Comparison of ENCODE assay signal across 14 cellular contexts in genomic region chr6:24600903-24601302, GRCh38. TPM values are rescaled to one million over a fixed set of nuclear protein-coding genes. Genes with fewer than 3 reads are reported as not detected.
DNase-seq lines count a peak whose midpoint lies in the region; ATAC-seq and TF ChIP-seq lines count a peak whose summit lies in the region.
"Had no signal": no experiment of that assay in that cellular context is flagged by ENCODE, and none has a peak within 500 bp of the region (broad histone marks: within the 10 kb centered on the region; RNA-seq: fewer than 3 reads in every experiment).

No MANE protein-coding gene starts in this region.

- TF ChIP-seq POLR2A in body of pancreas (IDR thresholded peaks at IDR 0.05), result no peak

- POLR2A ChIA-PET in MCF 10A (lab: Yijun Ruan, JAX), result interaction anchor here (0.6 kb wide), 1 partner anchor 64 kb away, joined by 3 read pairs; no protein-coding TSS in a partner anchor
- POLR2A ChIA-PET in WTC11 (lab: Charles Lee), result no interaction called here

- dilution Hi-C loops in mammary epithelial cell (cut with HindIII; ENCODE audit: low sequenced_read_pairs), result no loop called here

- H3K4me3 ChIP-seq in mammary epithelial cell (replicated peaks in 1 of 3; ENCODE audit: insufficient read depth in 1 of 3, low read depth in 2 of 3, low read length in 3 of 3) (no peak overlapping the region), body of pancreas (no peak overlapping the region)

- no peak for DNase-seq in MCF 10A (ENCODE audit: unreplicated experiment)
- DNase-seq in mammary epithelial cell, result no peak
- no peak for DNase-seq in HFFc6
- DNase-seq in WTC11 (ENCODE audit: low spot score), result peak; percentile 56
- no peak for DNase-seq in type B pancreatic cell (ENCODE audit: extremely low spot score, unreplicated experiment)
- DNase-seq in NCI-H1417 (lab: John Stamatoyannopoulos, UW), result no peak
- no peak for DNase-seq in body of pancreas
- no peak for DNase-seq in stimulated activated naive B cell treated with anti-CD40 and anti-IgM and Interleukin-4, amounts not matched to agents 10 μg/mL and 1 μg/mL and 100 μg/mL, for 72 hours
- DNase-seq: activated CD8-positive, alpha-beta memory T cell treated with anti-CD3 and anti-CD28 coated beads for 24 hours; NCI-H1092; NCI-H510A; T-helper 9 cell had no signal

- in situ Hi-C loops in mammary epithelial cell (cut with MboI; ENCODE audit: low sequenced_read_pairs in 2 of 2), result no loop called here

- H3K9me3 ChIP-seq in mammary epithelial cell (replicated peaks; ENCODE audit: insufficient read depth, low read length) (no peaks in the 10 kb centered on the region), body of pancreas (no peaks in the 10 kb centered on the region)

- H3K4me1 ChIP-seq in mammary epithelial cell (ENCODE audit: insufficient read depth, low read length) (no peaks in the 10 kb centered on the region), body of pancreas (no peaks in the 10 kb centered on the region)

- no peak overlapping the region for H2AFZ ChIP-seq in mammary epithelial cell (ENCODE audit: low read depth, low read length)

- H3K27ac Mint-ChIP-seq in MCF 10A (ENCODE audit: low read depth, unreplicated experiment) (no peak overlapping the region), HFFc6 (no peak overlapping the region), WTC11 (no peak overlapping the region), type B pancreatic cell (no peak overlapping the region)
- H3K27ac Mint-ChIP-seq in stimulated activated naive B cell treated with anti-CD40 and anti-IgM and Interleukin-4, amounts not matched to agents 10 μg/mL and 1 μg/mL and 100 μg/mL, for 72 hours, result no peak overlapping the region

- H3K4me3 Mint-ChIP-seq in MCF 10A (ENCODE audit: unreplicated experiment) (no peak overlapping the region), HFFc6 (no peak overlapping the region), WTC11 (no peak overlapping the region), type B pancreatic cell (no peak overlapping the region)
- H3K4me3 Mint-ChIP-seq in stimulated activated naive B cell treated with anti-CD40 and anti-IgM and Interleukin-4, amounts not matched to agents 10 μg/mL and 1 μg/mL and 100 μg/mL, for 72 hours, result no peak overlapping the region

- H3K36me3 ChIP-seq in mammary epithelial cell (ENCODE audit: insufficient read depth, low read length) (no peaks in the 10 kb centered on the region), body of pancreas (replicated peaks in 1 of 2; ENCODE audit: insufficient read depth in 1 of 2, low read depth in 2 of 2) (no peaks in the 10 kb centered on the region)

- no peaks in the 10 kb centered on the region for H3K27me3 ChIP-seq in mammary epithelial cell (ENCODE audit: insufficient read depth, low read length)
- H3K27me3 ChIP-seq in body of pancreas, result no peaks in the 10 kb centered on the region

- no TSS peak for BruUV-seq in MCF 10A (replicated peaks; lab: Mats Ljungman, UMichigan)
- BruUV-seq in mammary epithelial cell (replicated peaks; lab: Mats Ljungman, UMichigan), result no TSS peak

- H3K79me2 ChIP-seq in mammary epithelial cell (ENCODE audit: insufficient read depth, low read length), result no peaks in the 10 kb centered on the region

- no peaks in the 10 kb centered on the region for H3K4me1 Mint-ChIP-seq in MCF 10A (ENCODE audit: insufficient read depth, unreplicated experiment)
- H3K4me1 Mint-ChIP-seq in HFFc6 (ENCODE audit: low read depth), result no peaks in the 10 kb centered on the region
- H3K4me1 Mint-ChIP-seq in WTC11, result no peaks in the 10 kb centered on the region
- H3K4me1 Mint-ChIP-seq in type B pancreatic cell (ENCODE audit: unreplicated experiment), result no peaks in the 10 kb centered on the region
- no peaks in the 10 kb centered on the region for H3K4me1 Mint-ChIP-seq in stimulated activated naive B cell treated with anti-CD40 and anti-IgM and Interleukin-4, amounts not matched to agents 10 μg/mL and 1 μg/mL and 100 μg/mL, for 72 hours

- 47% methylated on average over 4 of the region's 4 CpGs for WGBS in mammary epithelial cell (ENCODE audit: low coverage, missing lambda C conversion rate)
- 55% methylated on average over 4 of the region's 4 CpGs for WGBS in body of pancreas, 2 donors

- intact Hi-C loops in MCF 10A (cut with micrococcal nuclease), result no loop called here
- intact Hi-C loops in mammary epithelial cell (cut with micrococcal nuclease), result no loop called here
- intact Hi-C loops in body of pancreas (cut with DNase I), result no loop called here

- no peaks in the 10 kb centered on the region for H3K36me3 Mint-ChIP-seq in MCF 10A (ENCODE audit: insufficient read depth, unreplicated experiment)
- no peaks in the 10 kb centered on the region for H3K36me3 Mint-ChIP-seq in HFFc6 (ENCODE audit: low read depth)
- H3K36me3 Mint-ChIP-seq in WTC11, result no peaks in the 10 kb centered on the region
- H3K36me3 Mint-ChIP-seq in type B pancreatic cell, result no peaks in the 10 kb centered on the region
- H3K36me3 Mint-ChIP-seq in stimulated activated naive B cell treated with anti-CD40 and anti-IgM and Interleukin-4, amounts not matched to agents 10 μg/mL and 1 μg/mL and 100 μg/mL, for 72 hours, result no peaks in the 10 kb centered on the region

- ATAC-seq in WTC11 (peak; percentile 81), body of pancreas (no peak)
- no peak for ATAC-seq in stimulated activated naive B cell treated with anti-CD40 and anti-IgM and Interleukin-4, amounts not matched to agents 10 μg/mL and 1 μg/mL and 100 μg/mL, for 72 hours (replicated peaks)

- no peak overlapping the region for H3K9ac ChIP-seq in mammary epithelial cell (ENCODE audit: insufficient read depth, low read length)

- H3K27ac ChIP-seq in mammary epithelial cell (ENCODE audit: insufficient read depth, low read depth, low read length) (no peak overlapping the region), body of pancreas (no peak overlapping the region)

- H3K9me3 Mint-ChIP-seq in MCF 10A (ENCODE audit: unreplicated experiment), result no peaks in the 10 kb centered on the region
- no peaks in the 10 kb centered on the region for H3K9me3 Mint-ChIP-seq in HFFc6
- H3K9me3 Mint-ChIP-seq in WTC11, result peaks cover 6% of the 10 kb centered on the region; the same call in 1 of the 2 replicates
- no peaks in the 10 kb centered on the region for H3K9me3 Mint-ChIP-seq in type B pancreatic cell
- H3K9me3 Mint-ChIP-seq in stimulated activated naive B cell treated with anti-CD40 and anti-IgM and Interleukin-4, amounts not matched to agents 10 μg/mL and 1 μg/mL and 100 μg/mL, for 72 hours, result no peaks in the 10 kb centered on the region

- CTCF ChIA-PET in MCF 10A (lab: Yijun Ruan, JAX), result interaction anchor here (1.0 to 1.4 kb wide), 2 partner anchors 17 to 21 kb away, joined by 3 to 4 read pairs; no protein-coding TSS in a partner anchor
- CTCF ChIA-PET in mammary epithelial cell (lab: Charles Lee; ENCODE audit: low non-redundant PET), result no interaction called here
- CTCF ChIA-PET in WTC11 (lab: Charles Lee), result interaction anchor here (0.9 to 1.8 kb wide), 11 partner anchors 8 to 105 kb away, joined by 3 to 11 read pairs (median 3); partner anchors contain the start of gene KIAA0319

- TF ChIP-seq CTCF in MCF 10A (IDR thresholded peaks at IDR 0.05; ENCODE audit: unreplicated experiment) (peak; percentile 15), mammary epithelial cell (conservative IDR thresholded peaks at IDR 0.05 in 1 of 2, IDR thresholded peaks at IDR 0.05 in 1 of 2; ENCODE audit: extremely low read depth in 1 of 2, insufficient read depth in 1 of 2, low read depth in 1 of 2, low read length in 2 of 2) (peak in 1 of 2 donors; percentile 13), HFFc6 (IDR thresholded peaks at IDR 0.05) (peak; percentile 21; the same call in 1 of the 2 replicates), WTC11 (IDR thresholded peaks at IDR 0.05) (peak; percentile 70), type B pancreatic cell (conservative IDR thresholded peaks at IDR 0.05) (peak; percentile 31), body of pancreas (IDR thresholded peaks at IDR 0.05) (no peak)

- H3K4me2 ChIP-seq in mammary epithelial cell (ENCODE audit: insufficient read depth, low read depth, low read length), result no peak overlapping the region

- no peaks in the 10 kb centered on the region for H4K20me1 ChIP-seq in mammary epithelial cell (ENCODE audit: insufficient read depth, low read length)

- no peaks in the 10 kb centered on the region for H3K27me3 Mint-ChIP-seq in MCF 10A (ENCODE audit: insufficient read depth, unreplicated experiment)
- H3K27me3 Mint-ChIP-seq in HFFc6 (ENCODE audit: insufficient read depth), result peaks cover 12% of the 10 kb centered on the region; the same call in 1 of the 2 replicates
- no peaks in the 10 kb centered on the region for H3K27me3 Mint-ChIP-seq in WTC11 (ENCODE audit: low read depth)
- H3K27me3 Mint-ChIP-seq in type B pancreatic cell, result no peaks in the 10 kb centered on the region
- peaks cover 0 to 8% of the 10 kb centered on the region in 2 donors for H3K27me3 Mint-ChIP-seq in stimulated activated naive B cell treated with anti-CD40 and anti-IgM and Interleukin-4, amounts not matched to agents 10 μg/mL and 1 μg/mL and 100 μg/mL, for 72 hours

TF ChIP-seq in WTC11, 78 proteins besides CTCF, POLR2A, EP300 and RAD21 (continues in another document):
- no peak for TF ChIP-seq PREB (CRISPR knock-in tag; IDR thresholded peaks at IDR 0.05; ENCODE audit: borderline replicate concordance)

RNA-seq across cellular contexts. Expression of gene KIAA0319, which starts 45.1 kb away (rescaled TPM):
- 0.05 TPM in 1 of 2 replicates, not detected in the other for total RNA-seq in MCF 10A (2022)
- total RNA-seq in mammary epithelial cell, result not detected
- 0.01 TPM for polyA plus RNA-seq in mammary epithelial cell
- polyA minus RNA-seq in mammary epithelial cell, result not detected
- under 1 TPM in 1 of 6 experiments, not detected in 5; 0.05 TPM for total RNA-seq in HFFc6 (2021; fragmentation: NEBNext Ultra II Directional; extraction: Animal tissue kit (Norgen Biotek cat#: 25700))
- 0.41 to 0.81 TPM (median 0.50 TPM) in 3 replicates for total RNA-seq in WTC11 (2021)
- 0.29 and 0.39 TPM in 2 replicates for total RNA-seq in type B pancreatic cell (ENCODE audit: low replicate concordance)
- total RNA-seq in body of pancreas, result 1 to 10 TPM; 2.1 to 2.3 TPM
- total RNA-seq: glomerular endothelial cell, kidney epithelial cell had no signal

Comparison
In these comparisons a context has a peak if more than half of its experiments do, and no peak if none do; other contexts are left out.
1. CTCF ChIP-seq: peak in MCF 10A (single experiment), HFFc6 (single experiment), WTC11 (single experiment) and type B pancreatic cell (single experiment); none in body of pancreas (0 of 7).